ENCODE assay signal across 2 cellular contexts in genomic region chr16:173861-174769, GRCh38.
TF ChIP-seq lines count a peak whose summit lies in the region.

No MANE protein-coding gene starts in this region.

TF ChIP-seq in HEK293, 187 proteins besides CTCF, POLR2A, EP300 and RAD21:
- TF ChIP-seq GLIS1 (tag by site-specific recombination; IDR thresholded peaks at IDR 0.05) (peak; percentile 61), ZBTB17 (tag by site-specific recombination; IDR thresholded peaks at IDR 0.05) (0 out of 2 replicates have a peak, but pooled peaks have one; percentile 28), ZIC2 (tag by site-specific recombination; IDR thresholded peaks at IDR 0.05) (0 out of 2 replicates have a peak, but pooled peaks have one; percentile 13), ZNF398 (tag by site-specific recombination; IDR thresholded peaks at IDR 0.05) (peak; percentile 86), ZNF600 (tag by site-specific recombination; IDR thresholded peaks at IDR 0.05) (peak; percentile 89), GLIS2 (tag by site-specific recombination; IDR thresholded peaks at IDR 0.05) (0 out of 2 replicates have a peak, but pooled peaks have one; percentile 25), ZNF341 (tag by site-specific recombination; IDR thresholded peaks at IDR 0.05; ENCODE audit: low read depth) (peak; percentile 33)
- TF ChIP-seq, protein P1, sequence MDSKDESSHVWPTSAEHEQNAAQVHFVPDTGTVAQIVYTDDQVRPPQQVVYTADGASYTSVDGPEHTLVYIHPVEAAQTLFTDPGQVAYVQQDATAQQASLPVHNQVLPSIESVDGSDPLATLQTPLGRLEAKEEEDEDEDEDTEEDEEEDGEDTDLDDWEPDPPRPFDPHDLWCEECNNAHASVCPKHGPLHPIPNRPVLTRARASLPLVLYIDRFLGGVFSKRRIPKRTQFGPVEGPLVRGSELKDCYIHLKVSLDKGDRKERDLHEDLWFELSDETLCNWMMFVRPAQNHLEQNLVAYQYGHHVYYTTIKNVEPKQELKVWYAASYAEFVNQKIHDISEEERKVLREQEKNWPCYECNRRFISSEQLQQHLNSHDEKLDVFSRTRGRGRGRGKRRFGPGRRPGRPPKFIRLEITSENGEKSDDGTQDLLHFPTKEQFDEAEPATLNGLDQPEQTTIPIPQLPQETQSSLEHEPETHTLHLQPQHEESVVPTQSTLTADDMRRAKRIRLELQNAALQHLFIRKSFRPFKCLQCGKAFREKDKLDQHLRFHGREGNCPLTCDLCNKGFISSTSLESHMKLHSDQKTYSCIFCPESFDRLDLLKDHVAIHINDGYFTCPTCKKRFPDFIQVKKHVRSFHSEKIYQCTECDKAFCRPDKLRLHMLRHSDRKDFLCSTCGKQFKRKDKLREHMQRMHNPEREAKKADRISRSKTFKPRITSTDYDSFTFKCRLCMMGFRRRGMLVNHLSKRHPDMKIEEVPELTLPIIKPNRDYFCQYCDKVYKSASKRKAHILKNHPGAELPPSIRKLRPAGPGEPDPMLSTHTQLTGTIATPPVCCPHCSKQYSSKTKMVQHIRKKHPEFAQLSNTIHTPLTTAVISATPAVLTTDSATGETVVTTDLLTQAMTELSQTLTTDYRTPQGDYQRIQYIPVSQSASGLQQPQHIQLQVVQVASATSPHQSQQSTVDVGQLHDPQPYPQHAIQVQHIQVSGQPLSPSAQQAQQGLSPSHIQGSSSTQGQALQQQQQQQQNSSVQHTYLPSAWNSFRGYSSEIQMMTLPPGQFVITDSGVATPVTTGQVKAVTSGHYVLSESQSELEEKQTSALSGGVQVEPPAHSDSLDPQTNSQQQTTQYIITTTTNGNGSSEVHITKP (tag by site-specific recombination; IDR thresholded peaks at IDR 0.05): peak; percentile 33; the same call in 1 of the 2 replicates
- TF ChIP-seq, protein P2, sequence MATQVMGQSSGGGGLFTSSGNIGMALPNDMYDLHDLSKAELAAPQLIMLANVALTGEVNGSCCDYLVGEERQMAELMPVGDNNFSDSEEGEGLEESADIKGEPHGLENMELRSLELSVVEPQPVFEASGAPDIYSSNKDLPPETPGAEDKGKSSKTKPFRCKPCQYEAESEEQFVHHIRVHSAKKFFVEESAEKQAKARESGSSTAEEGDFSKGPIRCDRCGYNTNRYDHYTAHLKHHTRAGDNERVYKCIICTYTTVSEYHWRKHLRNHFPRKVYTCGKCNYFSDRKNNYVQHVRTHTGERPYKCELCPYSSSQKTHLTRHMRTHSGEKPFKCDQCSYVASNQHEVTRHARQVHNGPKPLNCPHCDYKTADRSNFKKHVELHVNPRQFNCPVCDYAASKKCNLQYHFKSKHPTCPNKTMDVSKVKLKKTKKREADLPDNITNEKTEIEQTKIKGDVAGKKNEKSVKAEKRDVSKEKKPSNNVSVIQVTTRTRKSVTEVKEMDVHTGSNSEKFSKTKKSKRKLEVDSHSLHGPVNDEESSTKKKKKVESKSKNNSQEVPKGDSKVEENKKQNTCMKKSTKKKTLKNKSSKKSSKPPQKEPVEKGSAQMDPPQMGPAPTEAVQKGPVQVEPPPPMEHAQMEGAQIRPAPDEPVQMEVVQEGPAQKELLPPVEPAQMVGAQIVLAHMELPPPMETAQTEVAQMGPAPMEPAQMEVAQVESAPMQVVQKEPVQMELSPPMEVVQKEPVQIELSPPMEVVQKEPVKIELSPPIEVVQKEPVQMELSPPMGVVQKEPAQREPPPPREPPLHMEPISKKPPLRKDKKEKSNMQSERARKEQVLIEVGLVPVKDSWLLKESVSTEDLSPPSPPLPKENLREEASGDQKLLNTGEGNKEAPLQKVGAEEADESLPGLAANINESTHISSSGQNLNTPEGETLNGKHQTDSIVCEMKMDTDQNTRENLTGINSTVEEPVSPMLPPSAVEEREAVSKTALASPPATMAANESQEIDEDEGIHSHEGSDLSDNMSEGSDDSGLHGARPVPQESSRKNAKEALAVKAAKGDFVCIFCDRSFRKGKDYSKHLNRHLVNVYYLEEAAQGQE (tag by site-specific recombination; IDR thresholded peaks at IDR 0.05): peak; percentile 93

TF ChIP-seq in SK-N-SH, 30 proteins besides CTCF, POLR2A, EP300 and RAD21:
- TF ChIP-seq, protein P2 (IDR thresholded peaks at IDR 0.05; ENCODE audit: low read depth, low read length): peak; percentile 75
